28 cellular contexts compared by ENCODE assay signal in the genomic region with DNA sequence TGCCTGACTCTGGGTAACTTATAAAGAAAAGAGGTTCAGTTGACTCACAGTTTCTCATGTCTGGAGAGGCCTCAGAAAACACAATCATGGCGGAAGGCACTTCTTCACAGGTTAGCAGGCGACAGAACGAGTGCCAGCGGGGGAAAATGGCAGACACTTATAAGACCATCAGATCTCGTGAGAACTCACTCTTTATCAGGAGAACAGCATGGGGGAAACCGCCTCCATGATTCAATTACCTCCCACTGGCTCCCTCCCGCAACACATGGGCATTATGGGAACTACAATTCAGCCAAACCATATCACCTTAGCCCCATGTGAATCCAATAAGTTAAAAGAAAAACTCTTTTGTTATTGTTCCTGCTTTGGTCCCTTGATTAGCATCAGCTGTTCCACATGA.
"Had no signal": no experiment of that assay in that cellular context is flagged by ENCODE, and none has a peak within 500 bp of the region (broad histone marks: within the 10 kb centered on the region; RNA-seq: fewer than 3 reads in every experiment).

No MANE protein-coding gene starts in this region.

- H3K27me3 Mint-ChIP-seq: naive thymus-derived CD4-positive, alpha-beta T cell; type B pancreatic cell had no signal

- H3K4me3 Mint-ChIP-seq: naive thymus-derived CD4-positive, alpha-beta T cell; nephron; neural progenitor cell; type B pancreatic cell had no signal

- H2AFZ ChIP-seq: hepatocyte, neural progenitor cell had no signal

- H3K36me3 ChIP-seq: gastrocnemius medialis, left lung, neural progenitor cell, prostate gland, right atrium auricular region, stomach, tibial artery had no signal

- H3K4me1 ChIP-seq: gastrocnemius medialis, left lung, neural progenitor cell, prostate gland, right atrium auricular region, stomach had no signal

- ATAC-seq: esophagus mucosa; gastrocnemius medialis; left cardiac atrium; left lung; naive thymus-derived CD4-positive, alpha-beta T cell; sciatic nerve had no signal

- H3K9me3 Mint-ChIP-seq: nephron, neural progenitor cell, type B pancreatic cell had no signal

- H3K4me3 ChIP-seq: dorsolateral prefrontal cortex, gastrocnemius medialis, hepatocyte, left lung, neural progenitor cell, prostate gland, right atrium auricular region, smooth muscle cell, stomach, tibial artery had no signal

- H3K27ac Mint-ChIP-seq: naive thymus-derived CD4-positive, alpha-beta T cell; nephron; neural progenitor cell; type B pancreatic cell had no signal

- H3K9ac ChIP-seq: neural progenitor cell had no signal

- H3K79me2 ChIP-seq: hepatocyte had no signal

- H3K36me3 Mint-ChIP-seq: naive thymus-derived CD4-positive, alpha-beta T cell; neural progenitor cell; type B pancreatic cell had no signal

- DNase-seq: dorsolateral prefrontal cortex; effector CD4-positive, alpha-beta T cell; foreskin fibroblast; gastrocnemius medialis; head of caudate nucleus; left cardiac atrium; left lung; mesenchymal stem cell; midbrain; naive thymus-derived CD4-positive, alpha-beta T cell; nucleus accumbens; stimulated activated CD4-positive, alpha-beta T cell treated with anti-CD3 and anti-CD28 coated beads, Interleukin-12 subunit alpha, Interleukin-12 subunit beta, amount 100 ng/mL, for 4 hours; stimulated activated CD4-positive, alpha-beta T cell treated with anti-CD3 and anti-CD28 coated beads, Interleukin-1b, Interleukin-23, amount 100 ng/mL, for 48 hours; stimulated activated CD4-positive, alpha-beta T cell treated with anti-CD3 and anti-CD28 coated beads, Interleukin-4, amount 100 ng/mL, for 1 hour; stimulated activated CD8-positive, alpha-beta memory T cell treated with anti-CD3 and anti-CD28 coated beads, Interleukin-4, amount 100 ng/mL, for 48 hours; stimulated activated naive CD4-positive, alpha-beta T cell; stomach; tibial artery had no signal

- H3K27ac ChIP-seq: dorsolateral prefrontal cortex, epithelial cell of prostate, gastrocnemius medialis, hepatocyte, left lung, neural progenitor cell, prostate gland, right atrium auricular region, stomach, tibial artery had no signal

- H3K9me3 ChIP-seq: gastrocnemius medialis, left lung, prostate gland, right atrium auricular region, stomach, tibial artery had no signal

- H3K27me3 ChIP-seq: dorsolateral prefrontal cortex, gastrocnemius medialis, hepatocyte, left lung, neural progenitor cell, right atrium auricular region, stomach, tibial artery had no signal

- H3K4me2 ChIP-seq: hepatocyte, neural progenitor cell, smooth muscle cell had no signal

- H3K4me1 Mint-ChIP-seq: naive thymus-derived CD4-positive, alpha-beta T cell; nephron had no signal
